Comparison of ENCODE assay signal across 1 cellular context in genomic region chr2:68831688-68832087, GRCh38.
TF ChIP-seq lines count a peak whose summit lies in the region.

No MANE protein-coding gene starts in this region.

TF ChIP-seq in GM23338, 12 proteins besides CTCF, POLR2A, EP300 and RAD21 (continued from another document):
- TF ChIP-seq, protein P1, sequence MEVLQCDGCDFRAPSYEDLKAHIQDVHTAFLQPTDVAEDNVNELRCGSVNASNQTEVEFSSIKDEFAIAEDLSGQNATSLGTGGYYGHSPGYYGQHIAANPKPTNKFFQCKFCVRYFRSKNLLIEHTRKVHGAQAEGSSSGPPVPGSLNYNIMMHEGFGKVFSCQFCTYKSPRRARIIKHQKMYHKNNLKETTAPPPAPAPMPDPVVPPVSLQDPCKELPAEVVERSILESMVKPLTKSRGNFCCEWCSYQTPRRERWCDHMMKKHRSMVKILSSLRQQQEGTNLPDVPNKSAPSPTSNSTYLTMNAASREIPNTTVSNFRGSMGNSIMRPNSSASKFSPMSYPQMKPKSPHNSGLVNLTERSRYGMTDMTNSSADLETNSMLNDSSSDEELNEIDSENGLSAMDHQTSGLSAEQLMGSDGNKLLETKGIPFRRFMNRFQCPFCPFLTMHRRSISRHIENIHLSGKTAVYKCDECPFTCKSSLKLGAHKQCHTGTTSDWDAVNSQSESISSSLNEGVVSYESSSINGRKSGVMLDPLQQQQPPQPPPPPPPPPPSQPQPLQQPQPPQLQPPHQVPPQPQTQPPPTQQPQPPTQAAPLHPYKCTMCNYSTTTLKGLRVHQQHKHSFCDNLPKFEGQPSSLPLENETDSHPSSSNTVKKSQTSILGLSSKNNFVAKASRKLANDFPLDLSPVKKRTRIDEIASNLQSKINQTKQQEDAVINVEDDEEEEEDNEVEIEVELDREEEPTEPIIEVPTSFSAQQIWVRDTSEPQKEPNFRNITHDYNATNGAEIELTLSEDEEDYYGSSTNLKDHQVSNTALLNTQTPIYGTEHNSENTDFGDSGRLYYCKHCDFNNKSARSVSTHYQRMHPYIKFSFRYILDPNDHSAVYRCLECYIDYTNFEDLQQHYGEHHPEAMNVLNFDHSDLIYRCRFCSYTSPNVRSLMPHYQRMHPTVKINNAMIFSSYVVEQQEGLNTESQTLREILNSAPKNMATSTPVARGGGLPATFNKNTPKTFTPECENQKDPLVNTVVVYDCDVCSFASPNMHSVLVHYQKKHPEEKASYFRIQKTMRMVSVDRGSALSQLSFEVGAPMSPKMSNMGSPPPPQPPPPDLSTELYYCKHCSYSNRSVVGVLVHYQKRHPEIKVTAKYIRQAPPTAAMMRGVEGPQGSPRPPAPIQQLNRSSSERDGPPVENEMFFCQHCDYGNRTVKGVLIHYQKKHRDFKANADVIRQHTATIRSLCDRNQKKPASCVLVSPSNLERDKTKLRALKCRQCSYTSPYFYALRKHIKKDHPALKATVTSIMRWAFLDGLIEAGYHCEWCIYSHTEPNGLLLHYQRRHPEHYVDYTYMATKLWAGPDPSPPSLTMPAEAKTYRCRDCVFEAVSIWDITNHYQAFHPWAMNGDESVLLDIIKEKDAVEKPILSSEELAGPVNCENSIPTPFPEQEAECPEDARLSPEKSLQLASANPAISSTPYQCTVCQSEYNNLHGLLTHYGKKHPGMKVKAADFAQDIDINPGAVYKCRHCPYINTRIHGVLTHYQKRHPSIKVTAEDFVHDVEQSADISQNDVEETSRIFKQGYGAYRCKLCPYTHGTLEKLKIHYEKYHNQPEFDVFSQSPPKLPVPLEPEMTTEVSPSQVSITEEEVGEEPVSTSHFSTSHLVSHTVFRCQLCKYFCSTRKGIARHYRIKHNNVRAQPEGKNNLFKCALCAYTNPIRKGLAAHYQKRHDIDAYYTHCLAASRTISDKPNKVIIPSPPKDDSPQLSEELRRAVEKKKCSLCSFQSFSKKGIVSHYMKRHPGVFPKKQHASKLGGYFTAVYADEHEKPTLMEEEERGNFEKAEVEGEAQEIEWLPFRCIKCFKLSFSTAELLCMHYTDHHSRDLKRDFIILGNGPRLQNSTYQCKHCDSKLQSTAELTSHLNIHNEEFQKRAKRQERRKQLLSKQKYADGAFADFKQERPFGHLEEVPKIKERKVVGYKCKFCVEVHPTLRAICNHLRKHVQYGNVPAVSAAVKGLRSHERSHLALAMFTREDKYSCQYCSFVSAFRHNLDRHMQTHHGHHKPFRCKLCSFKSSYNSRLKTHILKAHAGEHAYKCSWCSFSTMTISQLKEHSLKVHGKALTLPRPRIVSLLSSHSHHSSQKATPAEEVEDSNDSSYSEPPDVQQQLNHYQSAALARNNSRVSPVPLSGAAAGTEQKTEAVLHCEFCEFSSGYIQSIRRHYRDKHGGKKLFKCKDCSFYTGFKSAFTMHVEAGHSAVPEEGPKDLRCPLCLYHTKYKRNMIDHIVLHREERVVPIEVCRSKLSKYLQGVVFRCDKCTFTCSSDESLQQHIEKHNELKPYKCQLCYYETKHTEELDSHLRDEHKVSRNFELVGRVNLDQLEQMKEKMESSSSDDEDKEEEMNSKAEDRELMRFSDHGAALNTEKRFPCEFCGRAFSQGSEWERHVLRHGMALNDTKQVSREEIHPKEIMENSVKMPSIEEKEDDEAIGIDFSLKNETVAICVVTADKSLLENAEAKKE (CRISPR knock-in tag; IDR thresholded peaks at IDR 0.05): no peak
- TF ChIP-seq POLR2AphosphoS5 (IDR thresholded peaks at IDR 0.05; ENCODE audit: low read depth) (no peak), ZNF114 (CRISPR knock-in tag; IDR thresholded peaks at IDR 0.05) (no peak)
- TF ChIP-seq, protein P2, sequence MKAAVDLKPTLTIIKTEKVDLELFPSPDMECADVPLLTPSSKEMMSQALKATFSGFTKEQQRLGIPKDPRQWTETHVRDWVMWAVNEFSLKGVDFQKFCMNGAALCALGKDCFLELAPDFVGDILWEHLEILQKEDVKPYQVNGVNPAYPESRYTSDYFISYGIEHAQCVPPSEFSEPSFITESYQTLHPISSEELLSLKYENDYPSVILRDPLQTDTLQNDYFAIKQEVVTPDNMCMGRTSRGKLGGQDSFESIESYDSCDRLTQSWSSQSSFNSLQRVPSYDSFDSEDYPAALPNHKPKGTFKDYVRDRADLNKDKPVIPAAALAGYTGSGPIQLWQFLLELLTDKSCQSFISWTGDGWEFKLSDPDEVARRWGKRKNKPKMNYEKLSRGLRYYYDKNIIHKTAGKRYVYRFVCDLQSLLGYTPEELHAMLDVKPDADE (IDR thresholded peaks at IDR 0.05): no peak
